In the genomic region with DNA sequence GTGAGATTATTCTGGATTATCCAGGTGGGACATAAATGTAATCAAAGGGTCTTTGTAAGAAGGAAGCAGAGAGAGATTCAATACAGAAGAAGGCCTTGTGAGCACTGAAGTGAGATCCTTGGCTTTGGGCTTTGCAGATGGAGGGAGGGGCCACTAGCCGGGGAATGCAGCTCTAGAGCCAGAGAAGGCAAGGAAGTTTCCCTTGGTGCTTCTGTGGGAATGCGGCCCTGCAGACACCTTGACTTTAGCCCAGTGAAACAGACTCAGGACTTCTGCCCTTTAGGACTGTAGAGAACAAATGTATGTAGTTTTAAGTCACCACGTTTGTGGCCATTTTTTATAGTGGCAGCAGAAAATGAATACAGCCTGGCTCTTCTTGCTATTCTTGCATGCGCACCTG, we compare ENCODE assay signal across 33 cellular contexts. TPM values are rescaled to one million over a fixed set of nuclear protein-coding genes. Genes with fewer than 3 reads are reported as not detected.
"Had no signal": no experiment of that assay in that cellular context is flagged by ENCODE, and none has a peak within 500 bp of the region (broad histone marks: within the 10 kb centered on the region; RNA-seq: fewer than 3 reads in every experiment).

No MANE protein-coding gene starts in this region.

- H3K27me3 ChIP-seq: left lung, neutrophil, spleen, suprapubic skin, transverse colon, upper lobe of left lung, vagina had no signal

- H3K36me3 Mint-ChIP-seq: naive thymus-derived CD8-positive, alpha-beta T cell; stimulated activated effector memory CD8-positive, alpha-beta T cell treated with anti-CD3 and anti-CD28 coated beads, Interleukin-12 subunit alpha, Interleukin-12 subunit beta, amount 100 ng/mL, for 72 hours had no signal

- H3K36me3 ChIP-seq: left lung, lower lobe of right lung, neutrophil, prostate gland, sigmoid colon, spleen, suprapubic skin, transverse colon, upper lobe of left lung, vagina had no signal

- ATAC-seq: left colon; left lung; lower lobe of right lung; naive thymus-derived CD8-positive, alpha-beta T cell; right cardiac atrium; stimulated activated effector memory CD8-positive, alpha-beta T cell treated with anti-CD3 and anti-CD28 coated beads, Interleukin-12 subunit alpha, Interleukin-12 subunit beta, amount 100 ng/mL, for 72 hours had no signal

- H3K4me1 Mint-ChIP-seq: neural crest cell; stimulated activated effector memory CD8-positive, alpha-beta T cell treated with anti-CD3 and anti-CD28 coated beads, Interleukin-12 subunit alpha, Interleukin-12 subunit beta, amount 100 ng/mL, for 72 hours had no signal

- H3K27me3 Mint-ChIP-seq: stimulated activated naive CD8-positive, alpha-beta T cell treated with anti-CD3 and anti-CD28 coated beads, Interleukin-15, Interleukin-2, amounts not matched to agents 100 ng/mL and 50 ng/mL, for 24 hours had no signal

- H3K4me1 ChIP-seq: left lung, lower lobe of right lung, parathyroid adenoma, prostate gland, sigmoid colon, spleen, suprapubic skin, transverse colon, upper lobe of left lung, vagina had no signal

- H3K9me3 Mint-ChIP-seq: naive thymus-derived CD8-positive, alpha-beta T cell; nephron; neural crest cell; stimulated activated effector memory CD8-positive, alpha-beta T cell treated with anti-CD3 and anti-CD28 coated beads, Interleukin-12 subunit alpha, Interleukin-12 subunit beta, amount 100 ng/mL, for 72 hours; stimulated activated naive CD8-positive, alpha-beta T cell treated with anti-CD3 and anti-CD28 coated beads, Interleukin-15, Interleukin-2, amounts not matched to agents 100 ng/mL and 50 ng/mL, for 24 hours had no signal

- H3K9ac ChIP-seq: parathyroid adenoma had no signal

- H3K27ac ChIP-seq: left lung, lower lobe of right lung, neutrophil, parathyroid adenoma, prostate gland, sigmoid colon, spleen, transverse colon, upper lobe of left lung, vagina had no signal

- H3K9me3 ChIP-seq: left lung, lower lobe of right lung, neutrophil, prostate gland, sigmoid colon, spleen, suprapubic skin, transverse colon, upper lobe of left lung, vagina had no signal

- H3K4me3 Mint-ChIP-seq: naive thymus-derived CD8-positive, alpha-beta T cell; nephron; neural crest cell; stimulated activated effector memory CD8-positive, alpha-beta T cell treated with anti-CD3 and anti-CD28 coated beads, Interleukin-12 subunit alpha, Interleukin-12 subunit beta, amount 100 ng/mL, for 72 hours; stimulated activated naive CD8-positive, alpha-beta T cell treated with anti-CD3 and anti-CD28 coated beads, Interleukin-15, Interleukin-2, amounts not matched to agents 100 ng/mL and 50 ng/mL, for 24 hours had no signal

- H3K27ac Mint-ChIP-seq: nephron; stimulated activated effector memory CD8-positive, alpha-beta T cell treated with anti-CD3 and anti-CD28 coated beads, Interleukin-12 subunit alpha, Interleukin-12 subunit beta, amount 100 ng/mL, for 72 hours; stimulated activated naive CD8-positive, alpha-beta T cell treated with anti-CD3 and anti-CD28 coated beads, Interleukin-15, Interleukin-2, amounts not matched to agents 100 ng/mL and 50 ng/mL, for 24 hours had no signal

- H3K4me3 ChIP-seq: left lung, lower lobe of right lung, prostate gland, sigmoid colon, spleen, suprapubic skin, transverse colon, upper lobe of left lung, vagina had no signal

- DNase-seq: hippocampal formation; kidney; left colon; left lung; lower lobe of right lung; mammary epithelial cell; mesenchymal stem cell; naive thymus-derived CD8-positive, alpha-beta T cell; occipital lobe; retina; right cardiac atrium; small intestine; stimulated activated CD4-positive, alpha-beta T cell treated with anti-CD3 and anti-CD28 coated beads, Interleukin-4, amount 100 ng/mL, for 24 hours; stimulated activated naive CD4-positive, alpha-beta T cell; transverse colon; upper lobe of left lung had no signal

RNA-seq across cellular contexts. Expression of a gene that starts 8.1 kb away (rescaled TPM):
- total RNA-seq: kidney; left colon; left lung; liver; lower lobe of right lung; mammary epithelial cell; mucosa of gallbladder; naive thymus-derived CD8-positive, alpha-beta T cell; neural crest cell; occipital lobe; osteocyte; prostate gland; right cardiac atrium; sigmoid colon; spleen; subcutaneous adipose tissue; upper lobe of left lung; urinary bladder; vagina had no signal
- polyA plus RNA-seq: liver; mammary epithelial cell; naive thymus-derived CD8-positive, alpha-beta T cell; right cardiac atrium; sigmoid colon; small intestine; spleen; thymus; urinary bladder had no signal

RNA-seq across cellular contexts. Expression of a gene that starts 27.5 kb away (rescaled TPM):
- total RNA-seq: naive thymus-derived CD8-positive, alpha-beta T cell had no signal
- polyA plus RNA-seq: naive thymus-derived CD8-positive, alpha-beta T cell had no signal
